Comparison of ENCODE assay signal across 18 cellular contexts in the genomic region with DNA sequence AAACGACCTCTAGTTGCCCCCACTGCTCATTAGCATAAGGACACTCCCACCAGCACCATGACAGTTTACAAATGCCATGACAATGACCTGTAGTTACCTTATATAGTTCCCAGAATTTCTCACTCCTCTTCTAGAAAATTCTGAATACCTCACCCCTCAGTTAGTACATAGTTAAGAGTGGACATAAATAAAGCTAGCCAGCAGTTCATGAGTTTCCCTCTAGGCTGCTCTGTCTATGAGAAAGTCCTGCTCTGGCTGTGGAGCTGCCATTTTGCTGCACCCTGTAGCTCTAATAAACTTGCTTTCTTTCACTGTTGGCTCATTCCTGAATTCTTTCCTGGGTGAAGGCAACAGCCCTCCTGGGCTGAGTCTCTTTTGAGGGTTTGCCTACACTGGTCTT.
"Had no signal": no experiment of that assay in that cellular context is flagged by ENCODE, and none has a peak within 500 bp of the region (broad histone marks: within the 10 kb centered on the region; RNA-seq: fewer than 3 reads in every experiment).

No MANE protein-coding gene starts in this region.

- H3K36me3 ChIP-seq: colonic mucosa, esophagus squamous epithelium, sigmoid colon, thoracic aorta had no signal

- H3K27ac ChIP-seq: colonic mucosa, esophagus squamous epithelium, sigmoid colon, thoracic aorta had no signal

- H3K27me3 ChIP-seq: colonic mucosa, esophagus squamous epithelium, sigmoid colon had no signal

- DNase-seq: activated B cell treated with CpG ODN at 0.5 μM for 24 hours; activated CD4-positive, alpha-beta T cell treated with anti-CD3 and anti-CD28 coated beads for 48 hours; activated CD8-positive, alpha-beta memory T cell treated with anti-CD3 and anti-CD28 coated beads, Interleukin-2, amount 50 U/mL, for 4 hours; activated CD8-positive, alpha-beta T cell treated with anti-CD3 and anti-CD28 coated beads, Interleukin-2, amount 10 ng/mL, durations not matched to agents 7 days and 5 days; activated effector memory CD4-positive, alpha-beta T cell treated with anti-CD3 and anti-CD28 coated beads, Interleukin-2, amount 50 U/mL, for 16 hours; activated T-cell treated with anti-CD3 and anti-CD28 coated beads, Interleukin-2, amount 50 U/mL, for 48 hours; amygdala; central memory CD4-positive, alpha-beta T cell; colonic mucosa; effector CD4-positive, alpha-beta T cell; esophagus squamous epithelium; hippocampal formation; left ventricle myocardium superior; nephron progenitor cell; sigmoid colon; stimulated activated CD4-positive, alpha-beta T cell treated with anti-CD3 and anti-CD28 coated beads, Interleukin-12 subunit alpha, Interleukin-12 subunit beta, amount 100 ng/mL, for 4 hours; stimulated activated CD4-positive, alpha-beta T cell treated with anti-CD3 and anti-CD28 coated beads, Interleukin-2, amount 100 ng/mL, for 24 hours had no signal

- H3K4me3 ChIP-seq: colonic mucosa, esophagus squamous epithelium, sigmoid colon, thoracic aorta had no signal

- H3K4me1 ChIP-seq: colonic mucosa had no signal

- ATAC-seq: activated CD8-positive, alpha-beta T cell treated with anti-CD3 and anti-CD28 coated beads, Interleukin-2, amount 10 ng/mL, durations not matched to agents 7 days and 5 days; left ventricle myocardium superior had no signal

- H3K9me3 ChIP-seq: colonic mucosa, esophagus squamous epithelium, sigmoid colon, thoracic aorta had no signal
